1 cellular context compared by ENCODE assay signal in genomic region chr6:35727935-35728662, GRCh38.
TF ChIP-seq lines count a peak whose summit lies in the region.

No MANE protein-coding gene starts in this region.

TF ChIP-seq in HepG2, 621 proteins besides CTCF, POLR2A, EP300 and RAD21 (continued from another document and continues in another):
- TF ChIP-seq ZBTB40 (IDR thresholded peaks at IDR 0.05) (no peak), ZBTB40 (CRISPR knock-in tag; IDR thresholded peaks at IDR 0.05) (no peak), POLR2AphosphoS2 (IDR thresholded peaks at IDR 0.05; ENCODE audit: low read depth, low read length) (no peak), GZF1 (CRISPR knock-in tag; IDR thresholded peaks at IDR 0.05) (no peak), KAT2B (IDR thresholded peaks at IDR 0.05; ENCODE audit: borderline replicate concordance, low read depth, low read length) (no peak), NR2F6 (IDR thresholded peaks at IDR 0.05) (no peak), NR2F6 (CRISPR knock-in tag; IDR thresholded peaks at IDR 0.05) (0 out of 2 replicates have a peak, but pooled peaks have one; percentile 25), CEBPB (IDR thresholded peaks at IDR 0.05; ENCODE audit: borderline replicate concordance, low read depth, low read length) (no peak), ZNF331 (CRISPR knock-in tag; IDR thresholded peaks at IDR 0.05) (peak; percentile 7; the same call in 1 of the 2 replicates), BHLHE40 (IDR thresholded peaks at IDR 0.05; ENCODE audit: low read length) (peak; percentile 14; the same call in 1 of the 2 replicates), ZNF660 (CRISPR knock-in tag; IDR thresholded peaks at IDR 0.05; ENCODE audit: borderline replicate concordance, low read depth) (no peak), E2F5 (CRISPR knock-in tag; conservative IDR thresholded peaks at IDR 0.05) (no peak; the same call in none of the 2 replicates), FOXA1 (IDR thresholded peaks at IDR 0.05) (no peak), FOXA1 (CRISPR knock-in tag; IDR thresholded peaks at IDR 0.05) (peak; percentile 23; the same call in 1 of the 2 replicates), ZNF230 (CRISPR knock-in tag; IDR thresholded peaks at IDR 0.05) (no peak), TRIM22 (IDR thresholded peaks at IDR 0.05) (no peak), RNF2 (conservative IDR thresholded peaks at IDR 0.05; ENCODE audit: low read depth) (0 out of 2 replicates have a peak, but pooled peaks have one; percentile 14), TCF7L2 (IDR thresholded peaks at IDR 0.05; ENCODE audit: low read depth, low read length) (no peak), IKZF4 (CRISPR knock-in tag; IDR thresholded peaks at IDR 0.05; ENCODE audit: borderline replicate concordance, low read depth, not compliant biosample characterization) (no peak), RNF219 (CRISPR knock-in tag; IDR thresholded peaks at IDR 0.05) (no peak), MYNN (CRISPR knock-in tag; IDR thresholded peaks at IDR 0.05; ENCODE audit: low read depth) (no peak; the same call in 1 of the 2 replicates), ATF1 (CRISPR knock-in tag; IDR thresholded peaks at IDR 0.05) (no peak), IRX3 (CRISPR knock-in tag; IDR thresholded peaks at IDR 0.05; ENCODE audit: borderline replicate concordance, low read depth) (peak; percentile 71; the same call in 1 of the 2 replicates), SMAD3 (CRISPR knock-in tag; IDR thresholded peaks at IDR 0.05) (no peak), ZNF251 (CRISPR knock-in tag; IDR thresholded peaks at IDR 0.05) (no peak), GTF2F1 (IDR thresholded peaks at IDR 0.05; ENCODE audit: low read length) (no peak), ZNF496 (CRISPR knock-in tag; IDR thresholded peaks at IDR 0.05; ENCODE audit: insufficient replicate concordance) (no peak), SALL2 (CRISPR knock-in tag; IDR thresholded peaks at IDR 0.05) (peak; percentile 79; the same call in 1 of the 2 replicates), ZNF878 (CRISPR knock-in tag; IDR thresholded peaks at IDR 0.05) (no peak), SMAD1 (CRISPR knock-in tag; IDR thresholded peaks at IDR 0.05; ENCODE audit: borderline replicate concordance, low read depth) (no peak), ZNF180 (CRISPR knock-in tag; IDR thresholded peaks at IDR 0.05; ENCODE audit: borderline replicate concordance, low read depth) (0 out of 2 replicates have a peak, but pooled peaks have one; percentile 72), KDM1A (CRISPR knock-in tag; IDR thresholded peaks at IDR 0.05) (no peak), ZNF703 (CRISPR knock-in tag; IDR thresholded peaks at IDR 0.05; ENCODE audit: borderline replicate concordance) (no peak), HBP1 (CRISPR knock-in tag; IDR thresholded peaks at IDR 0.05; ENCODE audit: low read depth) (no peak), ZBTB20 (CRISPR knock-in tag; IDR thresholded peaks at IDR 0.05; ENCODE audit: borderline replicate concordance, low read depth) (no peak), KLF12 (CRISPR knock-in tag; IDR thresholded peaks at IDR 0.05; ENCODE audit: borderline replicate concordance) (peak; percentile 40; the same call in 1 of the 2 replicates), ZNF747 (CRISPR knock-in tag; IDR thresholded peaks at IDR 0.05; ENCODE audit: borderline replicate concordance) (no peak), MIER3 (CRISPR knock-in tag; IDR thresholded peaks at IDR 0.05; ENCODE audit: borderline replicate concordance) (no peak; the same call in 1 of the 2 replicates), SAFB2 (CRISPR knock-in tag; IDR thresholded peaks at IDR 0.05; ENCODE audit: borderline replicate concordance, low read depth) (peak; percentile 82), ZMAT5 (CRISPR knock-in tag; IDR thresholded peaks at IDR 0.05; ENCODE audit: borderline replicate concordance, low read depth) (no peak), NFE2L1 (CRISPR knock-in tag; IDR thresholded peaks at IDR 0.05; ENCODE audit: borderline replicate concordance) (peak; percentile 24; the same call in 1 of the 2 replicates), SNRNP70 (IDR thresholded peaks at IDR 0.05; ENCODE audit: low read depth, low read length) (no peak), MEF2D (CRISPR knock-in tag; IDR thresholded peaks at IDR 0.05) (no peak), CHCHD3 (CRISPR knock-in tag; IDR thresholded peaks at IDR 0.05) (no peak), ELF3 (CRISPR knock-in tag; IDR thresholded peaks at IDR 0.05) (0 out of 2 replicates have a peak, but pooled peaks have one; percentile 30), THAP9 (CRISPR knock-in tag; IDR thresholded peaks at IDR 0.05; ENCODE audit: borderline replicate concordance) (no peak), PAF1 (CRISPR knock-in tag; IDR thresholded peaks at IDR 0.05) (no peak)
